In genomic region chr6:136137008-136137689, GRCh38 we compare ENCODE assay signal across 1 cellular context.
TF ChIP-seq lines count a peak whose summit lies in the region.

No MANE protein-coding gene starts in this region.

TF ChIP-seq in HepG2, 621 proteins besides CTCF, POLR2A, EP300 and RAD21 (continued from another document):
- TF ChIP-seq, protein P1, sequence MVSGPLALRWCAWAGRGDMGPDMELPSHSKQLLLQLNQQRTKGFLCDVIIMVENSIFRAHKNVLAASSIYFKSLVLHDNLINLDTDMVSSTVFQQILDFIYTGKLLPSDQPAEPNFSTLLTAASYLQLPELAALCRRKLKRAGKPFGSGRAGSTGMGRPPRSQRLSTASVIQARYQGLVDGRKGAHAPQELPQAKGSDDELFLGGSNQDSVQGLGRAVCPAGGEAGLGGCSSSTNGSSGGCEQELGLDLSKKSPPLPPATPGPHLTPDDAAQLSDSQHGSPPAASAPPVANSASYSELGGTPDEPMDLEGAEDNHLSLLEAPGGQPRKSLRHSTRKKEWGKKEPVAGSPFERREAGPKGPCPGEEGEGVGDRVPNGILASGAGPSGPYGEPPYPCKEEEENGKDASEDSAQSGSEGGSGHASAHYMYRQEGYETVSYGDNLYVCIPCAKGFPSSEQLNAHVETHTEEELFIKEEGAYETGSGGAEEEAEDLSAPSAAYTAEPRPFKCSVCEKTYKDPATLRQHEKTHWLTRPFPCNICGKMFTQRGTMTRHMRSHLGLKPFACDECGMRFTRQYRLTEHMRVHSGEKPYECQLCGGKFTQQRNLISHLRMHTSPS (CRISPR knock-in tag; IDR thresholded peaks at IDR 0.05; ENCODE audit: low read depth), result no peak
- TF ChIP-seq, protein P2, sequence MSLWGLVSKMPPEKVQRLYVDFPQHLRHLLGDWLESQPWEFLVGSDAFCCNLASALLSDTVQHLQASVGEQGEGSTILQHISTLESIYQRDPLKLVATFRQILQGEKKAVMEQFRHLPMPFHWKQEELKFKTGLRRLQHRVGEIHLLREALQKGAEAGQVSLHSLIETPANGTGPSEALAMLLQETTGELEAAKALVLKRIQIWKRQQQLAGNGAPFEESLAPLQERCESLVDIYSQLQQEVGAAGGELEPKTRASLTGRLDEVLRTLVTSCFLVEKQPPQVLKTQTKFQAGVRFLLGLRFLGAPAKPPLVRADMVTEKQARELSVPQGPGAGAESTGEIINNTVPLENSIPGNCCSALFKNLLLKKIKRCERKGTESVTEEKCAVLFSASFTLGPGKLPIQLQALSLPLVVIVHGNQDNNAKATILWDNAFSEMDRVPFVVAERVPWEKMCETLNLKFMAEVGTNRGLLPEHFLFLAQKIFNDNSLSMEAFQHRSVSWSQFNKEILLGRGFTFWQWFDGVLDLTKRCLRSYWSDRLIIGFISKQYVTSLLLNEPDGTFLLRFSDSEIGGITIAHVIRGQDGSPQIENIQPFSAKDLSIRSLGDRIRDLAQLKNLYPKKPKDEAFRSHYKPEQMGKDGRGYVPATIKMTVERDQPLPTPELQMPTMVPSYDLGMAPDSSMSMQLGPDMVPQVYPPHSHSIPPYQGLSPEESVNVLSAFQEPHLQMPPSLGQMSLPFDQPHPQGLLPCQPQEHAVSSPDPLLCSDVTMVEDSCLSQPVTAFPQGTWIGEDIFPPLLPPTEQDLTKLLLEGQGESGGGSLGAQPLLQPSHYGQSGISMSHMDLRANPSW (CRISPR knock-in tag; IDR thresholded peaks at IDR 0.05; ENCODE audit: borderline replicate concordance), result no peak
TF ChIP-seq in HepG2: peak in this region for 0.
